Comparison of ENCODE assay signal across 8 cellular contexts in genomic region chr22:35399678-35400334, GRCh38. TPM values are rescaled to one million over a fixed set of nuclear protein-coding genes. Genes with fewer than 3 reads are reported as not detected.
A peak's percentile ranks its signal among the peaks of the same experiment; 100 is the strongest.
DNase-seq lines count a peak whose midpoint lies in the region; ATAC-seq and TF ChIP-seq lines count a peak whose summit lies in the region.

Gene MCM5 (plus strand): TSS chr22:35400140. CDS start chr22:35400439, 299 bp downstream.

- CTCF ChIA-PET in activated CD4-positive, alpha-beta memory T cell treated with anti-CD3 and anti-CD28 coated beads, Interleukin-2, amount 10 ng/mL, durations not matched to agents 7 days and 5 days (lab: Charles Lee): interaction anchor here (2.9 kb wide), 1 partner anchor 49 kb away, joined by 11 read pairs; no protein-coding TSS in a partner anchor

- no peak for TF ChIP-seq POLR2A in lower leg skin (IDR thresholded peaks at IDR 0.05)

- peak within 1 kb of the TSS; percentile 90 to 97 (median 94) for H3K27ac Mint-ChIP-seq in CD14-positive monocyte
- peak within 1 kb of the TSS; percentile 97 for H3K27ac Mint-ChIP-seq in activated CD4-positive, alpha-beta memory T cell treated with anti-CD3 and anti-CD28 coated beads, Interleukin-2, amount 10 ng/mL, durations not matched to agents 7 days and 5 days

- H3K4me1 Mint-ChIP-seq in CD14-positive monocyte: peaks cover 49% of the 10 kb centered on the region
- H3K4me1 Mint-ChIP-seq in activated CD4-positive, alpha-beta memory T cell treated with anti-CD3 and anti-CD28 coated beads, Interleukin-2, amount 10 ng/mL, durations not matched to agents 7 days and 5 days: peaks cover 52% of the 10 kb centered on the region

- no peak for TF ChIP-seq CTCF in CD14-positive monocyte (IDR thresholded peaks at IDR 0.05)
- TF ChIP-seq CTCF in lower leg skin (IDR thresholded peaks at IDR 0.05): no peak

- ATAC-seq in GM19397 (IDR thresholded peaks at IDR 0.05; ENCODE audit: unreplicated experiment) (peak; percentile 96), HG03571 (IDR thresholded peaks at IDR 0.05; ENCODE audit: unreplicated experiment) (peak; percentile 86)

- H3K9me3 Mint-ChIP-seq in CD14-positive monocyte: no peaks in the 10 kb centered on the region
- H3K9me3 Mint-ChIP-seq in activated CD4-positive, alpha-beta memory T cell treated with anti-CD3 and anti-CD28 coated beads, Interleukin-2, amount 10 ng/mL, durations not matched to agents 7 days and 5 days: no peaks in the 10 kb centered on the region

- no peaks in the 10 kb centered on the region for H3K27me3 Mint-ChIP-seq in CD14-positive monocyte (ENCODE audit: low read depth in 3 of 3)
- no peaks in the 10 kb centered on the region for H3K27me3 Mint-ChIP-seq in activated CD4-positive, alpha-beta memory T cell treated with anti-CD3 and anti-CD28 coated beads, Interleukin-2, amount 10 ng/mL, durations not matched to agents 7 days and 5 days

- H3K36me3 Mint-ChIP-seq in CD14-positive monocyte: peaks cover 21 to 34% of the 10 kb centered on the region in 2 donors
- peaks cover 44% of the 10 kb centered on the region for H3K36me3 Mint-ChIP-seq in activated CD4-positive, alpha-beta memory T cell treated with anti-CD3 and anti-CD28 coated beads, Interleukin-2, amount 10 ng/mL, durations not matched to agents 7 days and 5 days (ENCODE audit: low read depth)

- 3% methylated on average over 48 to 51 of the region's 51 CpGs for WGBS in lower leg skin, 2 donors

- intact Hi-C loops in CD14-positive monocyte (cut with micrococcal nuclease): loop anchor here in 1 of 2 donors (5.0 kb wide), 1 partner anchor 48 kb away; no protein-coding TSS in a partner anchor
- intact Hi-C loops in lower leg skin (cut with DNase I; ENCODE audit: low total_unique reads): no loop called here

- H3K4me3 ChIP-seq in lower leg skin (ENCODE audit: low read depth, poor library complexity, severe bottlenecking): peak within 1 kb of the TSS; percentile 62

- POLR2A ChIA-PET in activated CD4-positive, alpha-beta memory T cell treated with anti-CD3 and anti-CD28 coated beads, Interleukin-2, amount 10 ng/mL, durations not matched to agents 7 days and 5 days (lab: Charles Lee): interaction anchor here (0.7 to 4.9 kb wide), 10 partner anchors 8 to 248 kb away, joined by 3 to 32 read pairs (median 4); partner anchors contain the start of genes APOL6, HMGXB4 and TOM1

- peak within 1 kb of the TSS; percentile 97 for H3K4me3 Mint-ChIP-seq in CD14-positive monocyte
- peak within 1 kb of the TSS; percentile 100 for H3K4me3 Mint-ChIP-seq in activated CD4-positive, alpha-beta memory T cell treated with anti-CD3 and anti-CD28 coated beads, Interleukin-2, amount 10 ng/mL, durations not matched to agents 7 days and 5 days

- peak; percentile 97 for DNase-seq in CD14-positive monocyte (ENCODE audit: low spot score)
- DNase-seq in NCI-H82 treated with DMSO at 0.1 percent for 48 hours (lab: John Stamatoyannopoulos, UW; ENCODE audit: unreplicated experiment): peak; percentile 89
- peak; percentile 99 for DNase-seq in activated CD4-positive, alpha-beta memory T cell treated with anti-CD3 and anti-CD28 coated beads, Interleukin-2, amount 10 ng/mL, durations not matched to agents 7 days and 5 days
- peak; percentile 99 for DNase-seq in ecto neural progenitor cell (ENCODE audit: low spot score)
- DNase-seq in lower leg skin (ENCODE audit: low spot score in 2 of 2): peak; percentile 97 to 100
- DNase-seq in stimulated activated CD4-positive, alpha-beta T cell treated with anti-CD3 and anti-CD28 coated beads, Interleukin-4, amount 100 ng/mL, for 48 hours (ENCODE audit: low read depth in 2 of 2): peak; percentile 96 to 98

RNA-seq across cellular contexts. Expression of gene MCM5, which starts in this region (rescaled TPM):
- polyA plus RNA-seq in CD14-positive monocyte: 10 to 100 TPM; 23.4 to 25.5 TPM
- total RNA-seq in activated CD4-positive, alpha-beta memory T cell treated with anti-CD3 and anti-CD28 coated beads, Interleukin-2, amount 10 ng/mL, durations not matched to agents 7 days and 5 days: 100 to 1,000 TPM; 190 to 195 TPM
- 10 to 100 TPM; 10.1 to 44.3 (median 20.8) TPM for total RNA-seq in lower leg skin

Comparison
In these comparisons a context has a peak if more than half of its experiments do, and no peak if none do; other contexts are left out.
1. Peak in every context shown above with its lines: DNase-seq, ATAC-seq and H3K4me3 ChIP-seq.
2. RNA of gene MCM5 (total RNA-seq): 190 to 195 TPM in activated CD4-positive, alpha-beta memory T cell treated with anti-CD3 and anti-CD28 coated beads, Interleukin-2, amount 10 ng/mL, durations not matched to agents 7 days and 5 days; 10.1 to 44.3 TPM in lower leg skin; every median in the first group is over 4 times any median in the second.